15 cellular contexts compared by ENCODE assay signal in genomic region chr16:85649978-85650863, GRCh38. TPM values are rescaled to one million over a fixed set of nuclear protein-coding genes. Genes with fewer than 3 reads are reported as not detected.
A peak's percentile ranks its signal among the peaks of the same experiment; 100 is the strongest.
DNase-seq lines count a peak whose midpoint lies in the region; ATAC-seq and TF ChIP-seq lines count a peak whose summit lies in the region.
"Had no signal": no experiment of that assay in that cellular context is flagged by ENCODE, and none has a peak within 500 bp of the region (broad histone marks: within the 10 kb centered on the region; RNA-seq: fewer than 3 reads in every experiment).

No MANE protein-coding gene starts in this region.

- peaks cover 10% of the 10 kb centered on the region; the same call in 1 of the 2 replicates for H3F3A ChIP-seq in GM23338 (replicated peaks; ENCODE audit: low read depth)

- peak overlapping the region; percentile 38 for H3K4me3 ChIP-seq in BLaER1
- no peak overlapping the region for H3K4me3 ChIP-seq in GM23338
- H3K4me3 ChIP-seq in iPS-15b (ENCODE audit: low read depth, low read length) = no peak overlapping the region
- H3K4me3 ChIP-seq: GM23248, upper lobe of right lung had no signal

- peaks cover 8% of the 10 kb centered on the region; the same call in 2 of the 3 replicates for H3K4me1 Mint-ChIP-seq in GM23338

- H3K27me3 ChIP-seq in BLaER1 = no peaks in the 10 kb centered on the region
- no peaks in the 10 kb centered on the region for H3K27me3 ChIP-seq in GM23338 (ENCODE audit: insufficient read depth)
- no peaks in the 10 kb centered on the region for H3K27me3 ChIP-seq in iPS-15b (ENCODE audit: control insufficient read depth, insufficient read depth, low read length)
- H3K27me3 ChIP-seq: upper lobe of right lung had no signal

- H3K9ac ChIP-seq in BLaER1 = peak overlapping the region; percentile 60
- peak overlapping the region; percentile 47 for H3K9ac ChIP-seq in iPS-15b (ENCODE audit: low read depth, low read length)
- H3K9ac ChIP-seq: GM23248 had no signal

- no peak for TF ChIP-seq CTCF in GM23338 (conservative IDR thresholded peaks at IDR 0.05; ENCODE audit: low read depth in 2 of 2)

- peaks cover 15% of the 10 kb centered on the region for H3K27me3 Mint-ChIP-seq in GM23338 (ENCODE audit: insufficient read depth, low read depth, poor library complexity)
- H3K27me3 Mint-ChIP-seq: activated CD4-positive, alpha-beta memory T cell treated with anti-CD3 and anti-CD28 coated beads, Interleukin-2, amount 10 ng/mL, durations not matched to agents 7 days and 5 days had no signal

- ATAC-seq in GM23338 = peak; percentile 9
- ATAC-seq in GM21723 (IDR thresholded peaks at IDR 0.05; ENCODE audit: unreplicated experiment) = no peak
- no peak for ATAC-seq in HG02973 (IDR thresholded peaks at IDR 0.05; ENCODE audit: unreplicated experiment)
- ATAC-seq in HG02759 (IDR thresholded peaks at IDR 0.05; ENCODE audit: unreplicated experiment) = no peak
- ATAC-seq: upper lobe of right lung had no signal

- H3K9me3 ChIP-seq in BLaER1 = no peaks in the 10 kb centered on the region
- H3K9me3 ChIP-seq in iPS-15b (ENCODE audit: control insufficient read depth, insufficient read depth, low read length) = no peaks in the 10 kb centered on the region
- H3K9me3 ChIP-seq: upper lobe of right lung had no signal

- H3K27ac ChIP-seq in BLaER1 (peak overlapping the region; percentile 70), GM23338 (ENCODE audit: low read depth) (peak overlapping the region; percentile 39; the same call in 1 of the 2 replicates)
- H3K27ac ChIP-seq: GM23248, upper lobe of right lung had no signal

- H3K4me3 Mint-ChIP-seq in GM23338 = no peak overlapping the region
- H3K4me3 Mint-ChIP-seq: activated CD4-positive, alpha-beta memory T cell treated with anti-CD3 and anti-CD28 coated beads, Interleukin-2, amount 10 ng/mL, durations not matched to agents 7 days and 5 days had no signal

- H3K9me2 ChIP-seq in GM23338 (ENCODE audit: insufficient read depth) = no peaks in the 10 kb centered on the region

- H4K20me1 ChIP-seq in BLaER1 (peaks cover 97% of the 10 kb centered on the region), GM23338 (replicated peaks; ENCODE audit: insufficient read depth) (peaks cover 14% of the 10 kb centered on the region)

- no peaks in the 10 kb centered on the region for H3K9me3 Mint-ChIP-seq in GM23338
- H3K9me3 Mint-ChIP-seq: activated CD4-positive, alpha-beta memory T cell treated with anti-CD3 and anti-CD28 coated beads, Interleukin-2, amount 10 ng/mL, durations not matched to agents 7 days and 5 days had no signal

- H3K4me1 ChIP-seq in BLaER1 = peaks cover 80% of the 10 kb centered on the region
- H3K4me1 ChIP-seq in GM23338 (ENCODE audit: insufficient read depth) = no peaks in the 10 kb centered on the region
- no peaks in the 10 kb centered on the region for H3K4me1 ChIP-seq in iPS-15b (ENCODE audit: control insufficient read depth, insufficient read depth, low read length)

- peaks cover 31% of the 10 kb centered on the region for H3K36me3 Mint-ChIP-seq in GM23338 (ENCODE audit: low read depth)

- H3K79me2 ChIP-seq in GM23338 (replicated peaks; ENCODE audit: insufficient read depth) = peaks cover 19% of the 10 kb centered on the region

- H3K36me3 ChIP-seq in BLaER1 = peaks cover 51% of the 10 kb centered on the region
- H3K36me3 ChIP-seq in GM23338 (ENCODE audit: insufficient read depth) = no peaks in the 10 kb centered on the region
- peaks cover 63% of the 10 kb centered on the region for H3K36me3 ChIP-seq in iPS-15b (ENCODE audit: control insufficient read depth, insufficient read depth, low read length)

- H3K4me2 ChIP-seq in BLaER1 = peak overlapping the region; percentile 94
- H3K4me2 ChIP-seq in GM23338 = no peak overlapping the region

- no peak for DNase-seq in GM23338 (ENCODE audit: low spot score)
- peak; percentile 96 for DNase-seq in NCI-H82 (lab: John Stamatoyannopoulos, UW)
- DNase-seq in SIG-M5 (lab: John Stamatoyannopoulos, UW) = no peak
- DNase-seq: activated CD4-positive, alpha-beta memory T cell treated with anti-CD3 and anti-CD28 coated beads, Interleukin-2, amount 10 ng/mL, durations not matched to agents 7 days and 5 days; AML-193; GM23248; mesendoderm; small intestine; stimulated activated naive CD8-positive, alpha-beta T cell treated with anti-CD3 and anti-CD28 coated beads, Interleukin-15, Interleukin-2, amounts not matched to agents 100 U/mL and 50 U/mL, for 24 hours; upper lobe of right lung had no signal

- H3K27ac Mint-ChIP-seq in GM23338 = no peak overlapping the region
- H3K27ac Mint-ChIP-seq: activated CD4-positive, alpha-beta memory T cell treated with anti-CD3 and anti-CD28 coated beads, Interleukin-2, amount 10 ng/mL, durations not matched to agents 7 days and 5 days had no signal

- H2AFZ ChIP-seq in GM23338 = no peak overlapping the region
- H2AFZ ChIP-seq: GM23248 had no signal

TF ChIP-seq in GM23338, 12 proteins besides CTCF, POLR2A, EP300 and RAD21 (continues in another document):
- TF ChIP-seq POLR2AphosphoS5 (IDR thresholded peaks at IDR 0.05; ENCODE audit: low read depth) (no peak), ZNF462 (CRISPR knock-in tag; IDR thresholded peaks at IDR 0.05) (no peak), ZNF331 (CRISPR knock-in tag; IDR thresholded peaks at IDR 0.05; ENCODE audit: low read depth) (no peak), ZNF114 (CRISPR knock-in tag; IDR thresholded peaks at IDR 0.05) (no peak), CREB1 (CRISPR knock-in tag; IDR thresholded peaks at IDR 0.05; ENCODE audit: low read depth) (no peak)

RNA-seq across cellular contexts. Expression of gene GSE1, which starts 37.1 kb away (rescaled TPM):
- total RNA-seq in GM23338 (2014; rRNA removed; shearing (Covaris generic)) = 118 and 135 TPM in 2 replicates
- polyA plus RNA-seq in GM23338 (2016; fragmentation: Nextera tagmentation; extraction: Ambion mirVana) = 32.4 and 34.0 TPM in 2 replicates

RNA-seq across cellular contexts. Expression of gene GINS2, which starts 38.5 kb away (rescaled TPM):
- total RNA-seq in GM23338 (2014; rRNA removed; shearing (Covaris generic)) = 35.0 and 40.5 TPM in 2 replicates
- polyA plus RNA-seq in GM23338 (2016; fragmentation: Nextera tagmentation; extraction: Ambion mirVana) = 42.0 and 44.4 TPM in 2 replicates
